In the genomic region with DNA sequence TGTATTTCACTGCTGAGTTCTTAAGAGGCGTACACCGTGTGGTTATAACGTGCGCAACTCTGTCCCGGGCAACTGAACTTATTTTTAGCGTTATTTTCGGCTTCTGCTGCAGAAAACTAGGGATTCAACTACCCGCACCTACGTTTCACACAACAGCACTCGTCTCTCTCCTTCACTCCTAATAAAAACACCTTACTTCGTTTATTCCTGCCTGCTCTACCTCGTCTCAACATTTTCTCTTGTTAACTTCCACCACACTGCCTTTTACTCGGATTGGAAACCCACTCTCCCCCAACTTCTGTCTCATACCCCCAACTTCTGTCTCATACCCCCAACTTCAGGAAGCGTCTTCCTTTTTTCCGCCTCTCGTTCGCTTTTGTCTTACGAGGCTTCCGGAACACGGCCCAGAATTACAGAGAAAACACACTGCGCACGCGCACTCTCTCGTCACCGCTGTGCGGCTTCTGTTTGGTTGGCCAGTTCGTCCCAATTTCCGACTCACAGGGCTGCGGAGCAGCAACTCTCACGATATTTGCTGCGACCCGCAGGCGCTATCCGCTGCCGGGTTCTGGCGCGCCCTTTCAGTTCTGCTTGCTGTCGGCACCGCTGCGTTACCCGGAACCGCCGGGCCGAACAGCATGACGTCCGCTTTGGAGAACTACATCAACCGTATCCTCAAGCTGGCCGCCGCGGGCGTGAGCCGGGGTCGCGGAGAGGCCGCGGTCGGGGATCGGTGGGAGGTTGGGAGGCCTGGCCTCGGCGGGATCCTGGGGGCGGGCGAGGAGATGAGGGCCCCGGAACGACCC, we compare ENCODE assay signal across 8 cellular contexts. TPM values are rescaled to one million over a fixed set of nuclear protein-coding genes. Genes with fewer than 3 reads are reported as not detected.
DNase-seq lines count a peak whose midpoint lies in the region; ATAC-seq and TF ChIP-seq lines count a peak whose summit lies in the region.

A gene (plus strand): TSS at position 579 of the 806 bp plus-strand sequence. CDS start 60 bp downstream, at position 639.

- peaks cover 13% of the 10 kb centered on the region for H3K36me3 Mint-ChIP-seq in natural killer cell

- H3K9me3 Mint-ChIP-seq in natural killer cell = peaks cover 2 to 3% of the 10 kb centered on the region in 2 donors

- DNase-seq in ELF-1 (ENCODE audit: low read depth, low spot score) (peak; percentile 99), H7 (peak; percentile 81), M059J (ENCODE audit: low read depth) (peak; percentile 98), SHP77 (lab: John Stamatoyannopoulos, UW) (peak; percentile 93 to 95), fibroblast of peridontal ligament (ENCODE audit: extremely low read depth) (peak; percentile 100), natural killer cell (peak; percentile 95)
- peak; percentile 94 for DNase-seq in activated effector memory CD4-positive, alpha-beta T cell treated with Interleukin-2 at 50 U/mL for 16 hours
- peak; percentile 95 for DNase-seq in stimulated activated naive CD4-positive, alpha-beta T cell treated with Interleukin-2 at 50 U/mL for 16 hours (lab: John Stamatoyannopoulos, UW)

- peak; percentile 96 to 99 (median 97) for ATAC-seq in natural killer cell

- H3K36me3 ChIP-seq in H7 (replicated peaks; ENCODE audit: control insufficient read depth, insufficient read depth, low read length) = peaks cover 2% of the 10 kb centered on the region; the same call in 1 of the 2 replicates

- no peaks in the 10 kb centered on the region for H3K27me3 ChIP-seq in H7 (ENCODE audit: control insufficient read depth, insufficient read depth, low read length)

- peak within 1 kb of the TSS; percentile 97 to 98 for H3K27ac Mint-ChIP-seq in natural killer cell

- TF ChIP-seq CTCF in natural killer cell (IDR thresholded peaks at IDR 0.05) = no peak

- intact Hi-C loops in natural killer cell (cut with micrococcal nuclease) = loop anchor here (1.0 kb wide), 1 partner anchor 31 kb away; no protein-coding TSS in a partner anchor

- H3K4me3 ChIP-seq in H7 (ENCODE audit: insufficient read depth, low read depth, low read length) = peak within 1 kb of the TSS; percentile 71

- H3K4me3 Mint-ChIP-seq in natural killer cell = peak within 1 kb of the TSS; percentile 97

- peaks cover 0 to 3% of the 10 kb centered on the region in 2 donors for H3K27me3 Mint-ChIP-seq in natural killer cell (ENCODE audit: low read depth in 2 of 2)

- H3K4me1 Mint-ChIP-seq in natural killer cell = peaks cover 45% of the 10 kb centered on the region in 2 donors

RNA-seq across cellular contexts. Expression of the gene that starts here (rescaled TPM):
- total RNA-seq in H7 (2014; rRNA removed; shearing (Covaris generic)) = 39.6 and 57.3 TPM in 2 replicates
- 77.6 and 104 TPM in 2 replicates for total RNA-seq in M059J (2014; rRNA removed; shearing (Covaris generic))
- 10 to 100 TPM; 43.5 to 55.8 (median 44.7) TPM for total RNA-seq in natural killer cell

Comparison
In these comparisons a context has a peak if more than half of its experiments do, and no peak if none do; other contexts are left out.
1. Peak in every context shown above with its lines: DNase-seq, ATAC-seq and H3K4me3 ChIP-seq.